ENCODE assay signal across 1 cellular context in the genomic region with DNA sequence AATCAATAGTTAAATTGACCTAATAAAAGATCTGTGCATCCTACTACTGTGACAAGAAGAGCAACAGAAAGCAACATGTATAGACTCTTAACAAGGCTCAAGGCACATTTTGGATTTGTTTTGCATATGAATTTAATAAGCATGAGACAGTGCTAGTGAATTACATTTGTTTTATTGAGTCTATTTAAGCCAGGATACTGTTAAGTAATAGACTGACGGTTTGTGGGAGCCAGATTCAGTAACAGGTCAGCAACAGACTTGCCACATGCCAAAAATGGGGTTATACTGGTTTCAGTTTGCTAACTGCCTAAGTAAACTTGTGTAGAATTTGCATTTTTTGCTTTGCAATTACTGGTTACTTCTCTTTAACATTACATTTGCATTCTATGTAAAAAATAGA.
A peak's percentile ranks its signal among the peaks of the same experiment; 100 is the strongest.
TF ChIP-seq lines count a peak whose summit lies in the region.

No MANE protein-coding gene starts in this region.

TF ChIP-seq in GM12878, 131 proteins besides CTCF, POLR2A, EP300 and RAD21 (continued from another document):
- TF ChIP-seq, protein P1, sequence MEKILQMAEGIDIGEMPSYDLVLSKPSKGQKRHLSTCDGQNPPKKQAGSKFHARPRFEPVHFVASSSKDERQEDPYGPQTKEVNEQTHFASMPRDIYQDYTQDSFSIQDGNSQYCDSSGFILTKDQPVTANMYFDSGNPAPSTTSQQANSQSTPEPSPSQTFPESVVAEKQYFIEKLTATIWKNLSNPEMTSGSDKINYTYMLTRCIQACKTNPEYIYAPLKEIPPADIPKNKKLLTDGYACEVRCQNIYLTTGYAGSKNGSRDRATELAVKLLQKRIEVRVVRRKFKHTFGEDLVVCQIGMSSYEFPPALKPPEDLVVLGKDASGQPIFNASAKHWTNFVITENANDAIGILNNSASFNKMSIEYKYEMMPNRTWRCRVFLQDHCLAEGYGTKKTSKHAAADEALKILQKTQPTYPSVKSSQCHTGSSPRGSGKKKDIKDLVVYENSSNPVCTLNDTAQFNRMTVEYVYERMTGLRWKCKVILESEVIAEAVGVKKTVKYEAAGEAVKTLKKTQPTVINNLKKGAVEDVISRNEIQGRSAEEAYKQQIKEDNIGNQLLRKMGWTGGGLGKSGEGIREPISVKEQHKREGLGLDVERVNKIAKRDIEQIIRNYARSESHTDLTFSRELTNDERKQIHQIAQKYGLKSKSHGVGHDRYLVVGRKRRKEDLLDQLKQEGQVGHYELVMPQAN (conservative IDR thresholded peaks at IDR 0.05), result no peak
- no peak for TF ChIP-seq PAX5 (IDR thresholded peaks at IDR 0.05; ENCODE audit: borderline replicate concordance, low read depth, low read length)
- TF ChIP-seq KLF5 (IDR thresholded peaks at IDR 0.05; ENCODE audit: partially characterized antibody), result no peak
- TF ChIP-seq GATAD2B (conservative IDR thresholded peaks at IDR 0.05; ENCODE audit: low read depth), result no peak
- TF ChIP-seq SUZ12 (IDR thresholded peaks at IDR 0.05; ENCODE audit: unreplicated experiment), result no peak
- no peak for TF ChIP-seq CHD4 (IDR thresholded peaks at IDR 0.05)
- TF ChIP-seq, protein P2, sequence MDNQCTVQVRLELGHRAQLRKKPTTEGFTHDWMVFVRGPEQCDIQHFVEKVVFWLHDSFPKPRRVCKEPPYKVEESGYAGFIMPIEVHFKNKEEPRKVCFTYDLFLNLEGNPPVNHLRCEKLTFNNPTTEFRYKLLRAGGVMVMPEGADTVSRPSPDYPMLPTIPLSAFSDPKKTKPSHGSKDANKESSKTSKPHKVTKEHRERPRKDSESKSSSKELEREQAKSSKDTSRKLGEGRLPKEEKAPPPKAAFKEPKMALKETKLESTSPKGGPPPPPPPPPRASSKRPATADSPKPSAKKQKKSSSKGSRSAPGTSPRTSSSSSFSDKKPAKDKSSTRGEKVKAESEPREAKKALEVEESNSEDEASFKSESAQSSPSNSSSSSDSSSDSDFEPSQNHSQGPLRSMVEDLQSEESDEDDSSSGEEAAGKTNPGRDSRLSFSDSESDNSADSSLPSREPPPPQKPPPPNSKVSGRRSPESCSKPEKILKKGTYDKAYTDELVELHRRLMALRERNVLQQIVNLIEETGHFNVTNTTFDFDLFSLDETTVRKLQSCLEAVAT (IDR thresholded peaks at IDR 0.05), result no peak
- TF ChIP-seq ETV6 (conservative IDR thresholded peaks at IDR 0.05 in 1 of 2, IDR thresholded peaks at IDR 0.05 in 1 of 2; ENCODE audit: borderline replicate concordance in 1 of 2, low read depth in 1 of 2), result no peak
- no peak for TF ChIP-seq SMAD5 (IDR thresholded peaks at IDR 0.05; ENCODE audit: low read depth)
- TF ChIP-seq, protein P3, sequence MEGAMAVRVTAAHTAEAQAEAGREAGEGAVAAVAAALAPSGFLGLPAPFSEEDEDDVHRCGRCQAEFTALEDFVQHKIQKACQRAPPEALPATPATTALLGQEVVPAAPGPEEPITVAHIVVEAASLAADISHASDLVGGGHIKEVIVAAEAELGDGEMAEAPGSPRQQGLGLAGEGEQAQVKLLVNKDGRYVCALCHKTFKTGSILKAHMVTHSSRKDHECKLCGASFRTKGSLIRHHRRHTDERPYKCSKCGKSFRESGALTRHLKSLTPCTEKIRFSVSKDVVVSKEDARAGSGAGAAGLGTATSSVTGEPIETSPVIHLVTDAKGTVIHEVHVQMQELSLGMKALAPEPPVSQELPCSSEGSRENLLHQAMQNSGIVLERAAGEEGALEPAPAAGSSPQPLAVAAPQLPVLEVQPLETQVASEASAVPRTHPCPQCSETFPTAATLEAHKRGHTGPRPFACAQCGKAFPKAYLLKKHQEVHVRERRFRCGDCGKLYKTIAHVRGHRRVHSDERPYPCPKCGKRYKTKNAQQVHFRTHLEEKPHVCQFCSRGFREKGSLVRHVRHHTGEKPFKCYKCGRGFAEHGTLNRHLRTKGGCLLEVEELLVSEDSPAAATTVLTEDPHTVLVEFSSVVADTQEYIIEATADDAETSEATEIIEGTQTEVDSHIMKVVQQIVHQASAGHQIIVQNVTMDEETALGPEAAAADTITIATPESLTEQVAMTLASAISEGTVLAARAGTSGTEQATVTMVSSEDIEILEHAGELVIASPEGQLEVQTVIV (IDR thresholded peaks at IDR 0.05; ENCODE audit: borderline replicate concordance, partially characterized antibody), result no peak
- TF ChIP-seq, protein P4, sequence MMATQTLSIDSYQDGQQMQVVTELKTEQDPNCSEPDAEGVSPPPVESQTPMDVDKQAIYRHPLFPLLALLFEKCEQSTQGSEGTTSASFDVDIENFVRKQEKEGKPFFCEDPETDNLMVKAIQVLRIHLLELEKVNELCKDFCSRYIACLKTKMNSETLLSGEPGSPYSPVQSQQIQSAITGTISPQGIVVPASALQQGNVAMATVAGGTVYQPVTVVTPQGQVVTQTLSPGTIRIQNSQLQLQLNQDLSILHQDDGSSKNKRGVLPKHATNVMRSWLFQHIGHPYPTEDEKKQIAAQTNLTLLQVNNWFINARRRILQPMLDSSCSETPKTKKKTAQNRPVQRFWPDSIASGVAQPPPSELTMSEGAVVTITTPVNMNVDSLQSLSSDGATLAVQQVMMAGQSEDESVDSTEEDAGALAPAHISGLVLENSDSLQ (IDR thresholded peaks at IDR 0.05), result no peak
- TF ChIP-seq MEF2B (IDR thresholded peaks at IDR 0.05; ENCODE audit: partially characterized antibody, poor library complexity, severe bottlenecking), result peak; percentile 78
